Comparison of ENCODE assay signal across 9 cellular contexts in genomic region chr7:22319424-22320403, GRCh38. TPM values are rescaled to one million over a fixed set of nuclear protein-coding genes. Genes with fewer than 3 reads are reported as not detected.
DNase-seq lines count a peak whose midpoint lies in the region; ATAC-seq and TF ChIP-seq lines count a peak whose summit lies in the region.
"Had no signal": no experiment of that assay in that cellular context is flagged by ENCODE, and none has a peak within 500 bp of the region (broad histone marks: within the 10 kb centered on the region; RNA-seq: fewer than 3 reads in every experiment).

No MANE protein-coding gene starts in this region.

- no peaks in the 10 kb centered on the region for H3K9me3 ChIP-seq in BLaER1 treated with 17β-estradiol and CSF1 and Interleukin-3, amounts not matched to agents 10 nM and 100 nM (replicated peaks in 1 of 11)
- no peaks in the 10 kb centered on the region for H3K9me3 ChIP-seq in hepatocyte (ENCODE audit: low read depth)
- H3K9me3 ChIP-seq: sigmoid colon had no signal

- H3K36me3 ChIP-seq in BLaER1 treated with 17β-estradiol and CSF1 and Interleukin-3, amounts not matched to agents 10 nM and 100 nM = peaks cover 0 to 29% (median 6%) of the 10 kb centered on the region in 11 experiments; a peak in 13 of 22 replicates
- no peaks in the 10 kb centered on the region for H3K36me3 ChIP-seq in hepatocyte (replicated peaks; ENCODE audit: insufficient read depth, low read depth)
- H3K36me3 ChIP-seq: sigmoid colon had no signal

- H3K9ac ChIP-seq in BLaER1 treated with 17β-estradiol and CSF1 and Interleukin-3, amounts not matched to agents 10 nM and 100 nM = no peak overlapping the region

- H3K79me2 ChIP-seq in hepatocyte = peaks cover 19% of the 10 kb centered on the region

- ATAC-seq in GM18907 (IDR thresholded peaks at IDR 0.05; ENCODE audit: unreplicated experiment) = no peak

- H3K4me1 ChIP-seq in BLaER1 treated with 17β-estradiol and CSF1 and Interleukin-3, amounts not matched to agents 10 nM and 100 nM = peaks cover 0 to 13% (median 7%) of the 10 kb centered on the region in 10 experiments; a peak in 11 of 20 replicates
- H3K4me1 ChIP-seq in hepatocyte (ENCODE audit: insufficient read depth) = peaks cover 4% of the 10 kb centered on the region
- H3K4me1 ChIP-seq: sigmoid colon had no signal

- H3K4me2 ChIP-seq in BLaER1 treated with 17β-estradiol and CSF1 and Interleukin-3, amounts not matched to agents 10 nM and 100 nM = peak overlapping the region in 6 of 11 experiments; percentile 26 to 60 (median 36); a peak in 9 of 22 replicates
- peak overlapping the region; percentile 11 for H3K4me2 ChIP-seq in hepatocyte

- H3K9me2 ChIP-seq in hepatocyte (replicated peaks; ENCODE audit: insufficient read depth) = no peaks in the 10 kb centered on the region

- DNase-seq in NCI-H1436 (lab: John Stamatoyannopoulos, UW) (peak; percentile 79), NCI-H524 treated with DMSO at 0.1 percent for 48 hours (lab: John Stamatoyannopoulos, UW) (peak; percentile 71), hepatocyte (ENCODE audit: low spot score) (no peak), lower leg skin (ENCODE audit: low spot score in 2 of 2) (no peak)
- DNase-seq in activated CD8-positive, alpha-beta memory T cell treated with anti-CD3 and anti-CD28 coated beads for 24 hours = no peak
- no peak for DNase-seq in activated CD4-positive, alpha-beta T cell treated with anti-CD3 and anti-CD28 coated beads, Interleukin-2, amount 50 U/mL, for 1 hour
- DNase-seq: sigmoid colon had no signal

- intact Hi-C loops in lower leg skin (cut with DNase I; ENCODE audit: low total_unique reads) = no loop called here

- H2AFZ ChIP-seq in hepatocyte = no peak overlapping the region

- H3K27me3 ChIP-seq in BLaER1 treated with 17β-estradiol and CSF1 and Interleukin-3, amounts not matched to agents 10 nM and 100 nM = no peaks in the 10 kb centered on the region
- H3K27me3 ChIP-seq in hepatocyte = no peaks in the 10 kb centered on the region
- H3K27me3 ChIP-seq: sigmoid colon had no signal

- 49% methylated on average over 7 of the region's 7 CpGs for WGBS in hepatocyte (ENCODE audit: low lambda C conversion rate, missing lambda C conversion rate)
- WGBS in lower leg skin, 2 donors = 59 to 62% methylated on average over 7 of the region's 7 CpGs

- TF ChIP-seq POLR2A in lower leg skin (IDR thresholded peaks at IDR 0.05) = no peak

- H3K27ac ChIP-seq in BLaER1 treated with 17β-estradiol and CSF1 and Interleukin-3, amounts not matched to agents 10 nM and 100 nM = no peak overlapping the region
- no peak overlapping the region for H3K27ac ChIP-seq in hepatocyte
- H3K27ac ChIP-seq: sigmoid colon had no signal

- H3K4me3 ChIP-seq in BLaER1 treated with 17β-estradiol and CSF1 and Interleukin-3, amounts not matched to agents 10 nM and 100 nM = no peak overlapping the region
- no peak overlapping the region for H3K4me3 ChIP-seq in hepatocyte
- H3K4me3 ChIP-seq in lower leg skin (ENCODE audit: low read depth, poor library complexity, severe bottlenecking) = no peak overlapping the region
- H3K4me3 ChIP-seq: sigmoid colon had no signal

- no peaks in the 10 kb centered on the region; a peak in 1 of 22 replicates for H4K20me1 ChIP-seq in BLaER1 treated with 17β-estradiol and CSF1 and Interleukin-3, amounts not matched to agents 10 nM and 100 nM
- no peaks in the 10 kb centered on the region for H4K20me1 ChIP-seq in hepatocyte (ENCODE audit: insufficient read depth, poor library complexity, severe bottlenecking)

- TF ChIP-seq CTCF in hepatocyte (IDR thresholded peaks at IDR 0.05; ENCODE audit: poor library complexity) (no peak), lower leg skin (IDR thresholded peaks at IDR 0.05) (no peak)

RNA-seq across cellular contexts. Expression of gene RAPGEF5, which starts 37.2 kb away (rescaled TPM):
- total RNA-seq in hepatocyte (8.8 and 14.5 TPM in 2 replicates), lower leg skin (10 to 100 TPM; 19.4 to 47.7 (median 25.2) TPM)
- 5.2 and 10.6 TPM in 2 replicates for polyA plus RNA-seq in hepatocyte

Comparison
In these comparisons a context has a peak if more than half of its experiments do, and no peak if none do; other contexts are left out.
1. DNase-seq: peak in NCI-H1436 (single experiment) and NCI-H524 treated with DMSO at 0.1 percent for 48 hours (single experiment); none in hepatocyte (single experiment), activated CD8-positive, alpha-beta memory T cell treated with anti-CD3 and anti-CD28 coated beads for 24 hours (single experiment), lower leg skin (0 of 2) and activated CD4-positive, alpha-beta T cell treated with anti-CD3 and anti-CD28 coated beads, Interleukin-2, amount 50 U/mL, for 1 hour (single experiment).